27 cellular contexts compared by ENCODE assay signal in genomic region chr12:111063296-111064026, GRCh38. TPM values are rescaled to one million over a fixed set of nuclear protein-coding genes. Genes with fewer than 3 reads are reported as not detected.
DNase-seq lines count a peak whose midpoint lies in the region; ATAC-seq, FAIRE-seq and TF ChIP-seq lines count a peak whose summit lies in the region.
"Had no signal": no experiment of that assay in that cellular context is flagged by ENCODE, and none has a peak within 500 bp of the region (broad histone marks: within the 10 kb centered on the region; RNA-seq: fewer than 3 reads in every experiment).

No MANE protein-coding gene starts in this region.

- H3K9me3 ChIP-seq in RWPE2 (ENCODE audit: severe bottlenecking) = no peaks in the 10 kb centered on the region
- H3K9me3 ChIP-seq: BE2C, neutrophil, transverse colon had no signal

- peak overlapping the region; percentile 96 for H3K27ac ChIP-seq in RWPE2 (ENCODE audit: poor library complexity, severe bottlenecking)
- H3K27ac ChIP-seq: neutrophil, transverse colon had no signal

- peak; percentile 62 for FAIRE-seq in urothelium cell line (lab: Jason Lieb, UNC)
- FAIRE-seq: endothelial cell of umbilical vein, HTR-8/SVneo had no signal

- no peaks in the 10 kb centered on the region for H3K36me3 ChIP-seq in RWPE2 (ENCODE audit: low read depth)
- H3K36me3 ChIP-seq: BE2C, neutrophil, transverse colon had no signal

- H3K4me1 Mint-ChIP-seq in HFFc6 (ENCODE audit: low read depth) = peaks cover 6% of the 10 kb centered on the region; the same call in 1 of the 2 replicates

- H3K4me3 Mint-ChIP-seq in HFFc6 = no peak overlapping the region
- H3K4me3 Mint-ChIP-seq: activated CD4-positive, alpha-beta T cell treated with anti-CD3 and anti-CD28 coated beads, Interleukin-2, amount 10 ng/mL, durations not matched to agents 7 days and 5 days had no signal

- H3K27me3 Mint-ChIP-seq in HFFc6 (ENCODE audit: insufficient read depth) = peaks cover 19% of the 10 kb centered on the region
- H3K27me3 Mint-ChIP-seq: activated CD4-positive, alpha-beta T cell treated with anti-CD3 and anti-CD28 coated beads, Interleukin-2, amount 10 ng/mL, durations not matched to agents 7 days and 5 days had no signal

- no peaks in the 10 kb centered on the region for H3K27me3 ChIP-seq in RWPE2 (ENCODE audit: insufficient read depth, poor library complexity, severe bottlenecking)
- H3K27me3 ChIP-seq: BE2C, transverse colon had no signal

- no peaks in the 10 kb centered on the region for H3K36me3 Mint-ChIP-seq in HFFc6 (ENCODE audit: low read depth)

- no peak for TF ChIP-seq CTCF in HFFc6 (IDR thresholded peaks at IDR 0.05)
- no peak for TF ChIP-seq CTCF in RWPE2 (IDR thresholded peaks at IDR 0.05; ENCODE audit: poor library complexity, severe bottlenecking)
- no peak for TF ChIP-seq CTCF in epithelial cell of esophagus (IDR thresholded peaks at IDR 0.05; ENCODE audit: insufficient read depth, low read depth, low read length, missing control alignments)

- H3K9me3 Mint-ChIP-seq in HFFc6 = no peaks in the 10 kb centered on the region
- H3K9me3 Mint-ChIP-seq: activated T-helper 2 cell treated with anti-CD3 and anti-CD28 coated beads, Interferon-gamma antibody, Interleukin-2, Interleukin-4, amounts not matched to agents 10 μg/mL and 5 μg/mL and 100 μg/mL, durations not matched to agents 14 hours and 24 hours and 36 hours had no signal

- H3K4me1 ChIP-seq in RWPE2 (ENCODE audit: insufficient read depth, poor library complexity, severe bottlenecking) = peaks cover 41% of the 10 kb centered on the region
- H3K4me1 ChIP-seq: transverse colon had no signal

- ATAC-seq in RWPE2 (ENCODE audit: low read depth) = peak; percentile 90
- no peak for ATAC-seq in GM21526 (IDR thresholded peaks at IDR 0.05; ENCODE audit: low FRiP score, unreplicated experiment)
- ATAC-seq: stimulated activated naive CD8-positive, alpha-beta T cell treated with anti-CD3 and anti-CD28 coated beads, Interleukin-15, Interleukin-2, amounts not matched to agents 100 U/mL and 50 U/mL, for 24 hours had no signal

- no peak overlapping the region for H3K4me3 ChIP-seq in RWPE2 (ENCODE audit: severe bottlenecking)
- H3K4me3 ChIP-seq in epithelial cell of esophagus (ENCODE audit: low read length) = no peak overlapping the region
- H3K4me3 ChIP-seq: smooth muscle cell, transverse colon had no signal

- no peak overlapping the region for H3K27ac Mint-ChIP-seq in HFFc6
- H3K27ac Mint-ChIP-seq: activated CD4-positive, alpha-beta T cell treated with anti-CD3 and anti-CD28 coated beads, Interleukin-2, amount 10 ng/mL, durations not matched to agents 7 days and 5 days; activated T-helper 2 cell treated with anti-CD3 and anti-CD28 coated beads, Interferon-gamma antibody, Interleukin-2, Interleukin-4, amounts not matched to agents 10 μg/mL and 5 μg/mL and 100 μg/mL, durations not matched to agents 14 hours and 24 hours and 36 hours had no signal

- DNase-seq in HFFc6 (peak; percentile 3), RWPE2 (ENCODE audit: low spot score) (peak; percentile 93), epithelial cell of esophagus (ENCODE audit: low read depth) (peak; percentile 96), urothelium cell line (ENCODE audit: low spot score) (peak; percentile 50), NCI-H446 (lab: John Stamatoyannopoulos, UW) (no peak), NOMO-1 treated with dmso at 0.1 percent for 144 hours (lab: John Stamatoyannopoulos, UW; ENCODE audit: unreplicated experiment) (no peak)
- DNase-seq: activated CD4-positive, alpha-beta T cell treated with anti-CD3 and anti-CD28 coated beads, Interleukin-2, amount 10 ng/mL, durations not matched to agents 7 days and 5 days; BE2C; foreskin melanocyte; hypothalamus; islet precursor cell; Kasumi-1; NCI-H1105 treated with DMSO at 0.1 percent for 48 hours; NCI-H2107; NCI-H69; OCI-M1; stimulated activated CD4-positive, alpha-beta T cell treated with anti-CD3 and anti-CD28 coated beads, Interleukin-2, amount 100 ng/mL, for 48 hours; stimulated activated naive CD8-positive, alpha-beta T cell treated with anti-CD3 and anti-CD28 coated beads, Interleukin-15, Interleukin-2, amounts not matched to agents 100 U/mL and 50 U/mL, for 24 hours; T-helper 1 cell; transverse colon had no signal

RNA-seq across cellular contexts. Expression of gene CUX2, which starts 29.5 kb away (rescaled TPM):
- not detected for total RNA-seq in HFFc6 (2021; fragmentation: NEBNext Ultra II Directional; extraction: Animal tissue kit (Norgen Biotek cat#: 25700))
- total RNA-seq: activated T-helper 2 cell treated with anti-CD3 and anti-CD28 coated beads, Interferon-gamma antibody, Interleukin-2, Interleukin-4, amounts not matched to agents 10 μg/mL and 5 μg/mL and 100 μg/mL, durations not matched to agents 14 hours and 24 hours and 36 hours; endothelial cell of umbilical vein; lung microvascular endothelial cell; smooth muscle cell had no signal

Comparison
In these comparisons a context has a peak if more than half of its experiments do, and no peak if none do; other contexts are left out.
1. DNase-seq: peak in HFFc6 (single experiment), RWPE2 (single experiment), epithelial cell of esophagus (single experiment) and urothelium cell line (single experiment); none in NCI-H446 (0 of 2) and NOMO-1 treated with dmso at 0.1 percent for 144 hours (single experiment).